ENCODE assay signal across 12 cellular contexts in genomic region chr14:75438486-75439080, GRCh38.
"Had no signal": no experiment of that assay in that cellular context is flagged by ENCODE, and none has a peak within 500 bp of the region (broad histone marks: within the 10 kb centered on the region; RNA-seq: fewer than 3 reads in every experiment).

No MANE protein-coding gene starts in this region.

- H3K27me3 Mint-ChIP-seq: activated CD4-positive, alpha-beta memory T cell treated with anti-CD3 and anti-CD28 coated beads for 36 hours had no signal

- H3K9me3 Mint-ChIP-seq: activated CD4-positive, alpha-beta memory T cell treated with anti-CD3 and anti-CD28 coated beads for 36 hours; activated naive CD8-positive, alpha-beta T cell treated with anti-CD3 and anti-CD28 coated beads for 36 hours; stimulated activated effector memory CD8-positive, alpha-beta T cell treated with anti-CD3 and anti-CD28 coated beads, Interleukin-12 subunit alpha, Interleukin-12 subunit beta, amount 100 ng/mL, for 72 hours had no signal

- DNase-seq: activated CD4-positive, alpha-beta memory T cell treated with anti-CD3 and anti-CD28 coated beads for 36 hours; activated gamma-delta T cell treated with Interleukin-2 at 50 U/mL for 16 hours; activated naive CD8-positive, alpha-beta T cell treated with anti-CD3 and anti-CD28 coated beads for 36 hours; activated T-cell treated with anti-CD3 and anti-CD28 coated beads, Interleukin-2, amount 50 U/mL, for 48 hours; foreskin keratinocyte; heart right ventricle; left lung; right cardiac atrium; transverse colon had no signal

- H3K4me3 Mint-ChIP-seq: activated CD4-positive, alpha-beta memory T cell treated with anti-CD3 and anti-CD28 coated beads for 36 hours; activated naive CD8-positive, alpha-beta T cell treated with anti-CD3 and anti-CD28 coated beads for 36 hours; stimulated activated effector memory CD8-positive, alpha-beta T cell treated with anti-CD3 and anti-CD28 coated beads, Interleukin-12 subunit alpha, Interleukin-12 subunit beta, amount 100 ng/mL, for 72 hours had no signal

- H3K36me3 Mint-ChIP-seq: activated CD4-positive, alpha-beta memory T cell treated with anti-CD3 and anti-CD28 coated beads for 36 hours; activated naive CD8-positive, alpha-beta T cell treated with anti-CD3 and anti-CD28 coated beads for 36 hours; stimulated activated effector memory CD8-positive, alpha-beta T cell treated with anti-CD3 and anti-CD28 coated beads, Interleukin-12 subunit alpha, Interleukin-12 subunit beta, amount 100 ng/mL, for 72 hours had no signal

- H3K27me3 ChIP-seq: ascending aorta, foreskin keratinocyte, heart right ventricle, left lung, transverse colon had no signal

- H3K27ac Mint-ChIP-seq: activated CD4-positive, alpha-beta memory T cell treated with anti-CD3 and anti-CD28 coated beads for 36 hours; activated naive CD8-positive, alpha-beta T cell treated with anti-CD3 and anti-CD28 coated beads for 36 hours; stimulated activated effector memory CD8-positive, alpha-beta T cell treated with anti-CD3 and anti-CD28 coated beads, Interleukin-12 subunit alpha, Interleukin-12 subunit beta, amount 100 ng/mL, for 72 hours had no signal

- H3K9me3 ChIP-seq: ascending aorta, heart right ventricle, left lung, transverse colon had no signal

- ATAC-seq: foreskin keratinocyte; heart right ventricle; left lung; right cardiac atrium; stimulated activated effector memory CD8-positive, alpha-beta T cell treated with anti-CD3 and anti-CD28 coated beads, Interleukin-12 subunit alpha, Interleukin-12 subunit beta, amount 100 ng/mL, for 72 hours had no signal

- H3K4me2 ChIP-seq: smooth muscle cell had no signal

- H3K4me1 ChIP-seq: foreskin keratinocyte had no signal

- H3K4me3 ChIP-seq: ascending aorta, heart right ventricle, left lung, smooth muscle cell, transverse colon had no signal

- H3K27ac ChIP-seq: foreskin keratinocyte had no signal
